1 cellular context compared by ENCODE assay signal in the genomic region with DNA sequence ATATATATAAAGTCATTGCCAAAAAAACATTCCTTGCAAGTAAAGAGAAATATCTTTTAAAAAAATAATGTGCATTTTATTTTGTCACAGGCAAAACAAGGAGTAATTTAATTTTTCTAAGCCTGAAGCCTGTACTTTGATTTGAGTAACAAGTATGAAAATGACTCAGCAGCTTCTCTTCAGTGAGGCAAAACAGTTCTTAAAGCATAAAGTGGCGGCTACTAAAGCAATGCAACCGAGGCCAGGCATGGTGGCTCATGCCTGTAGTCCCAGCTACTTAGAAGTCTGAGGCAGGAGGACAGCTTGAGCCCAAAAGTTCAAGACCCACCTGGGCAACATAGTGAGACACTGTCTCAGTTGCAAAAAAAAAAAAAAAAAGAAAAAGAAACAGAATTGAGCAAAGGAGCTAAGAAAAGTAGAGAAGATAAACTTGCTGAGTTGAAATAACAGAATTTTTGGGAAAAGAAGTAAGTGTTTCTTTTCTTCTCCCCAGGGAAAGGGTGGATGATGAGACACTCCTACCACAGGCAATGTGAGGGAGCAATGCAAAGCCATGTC.
TF ChIP-seq lines count a peak whose summit lies in the region.

No MANE protein-coding gene starts in this region.

TF ChIP-seq in GM12878, 131 proteins besides CTCF, POLR2A, EP300 and RAD21 (continued from another document):
- TF ChIP-seq, protein P1, sequence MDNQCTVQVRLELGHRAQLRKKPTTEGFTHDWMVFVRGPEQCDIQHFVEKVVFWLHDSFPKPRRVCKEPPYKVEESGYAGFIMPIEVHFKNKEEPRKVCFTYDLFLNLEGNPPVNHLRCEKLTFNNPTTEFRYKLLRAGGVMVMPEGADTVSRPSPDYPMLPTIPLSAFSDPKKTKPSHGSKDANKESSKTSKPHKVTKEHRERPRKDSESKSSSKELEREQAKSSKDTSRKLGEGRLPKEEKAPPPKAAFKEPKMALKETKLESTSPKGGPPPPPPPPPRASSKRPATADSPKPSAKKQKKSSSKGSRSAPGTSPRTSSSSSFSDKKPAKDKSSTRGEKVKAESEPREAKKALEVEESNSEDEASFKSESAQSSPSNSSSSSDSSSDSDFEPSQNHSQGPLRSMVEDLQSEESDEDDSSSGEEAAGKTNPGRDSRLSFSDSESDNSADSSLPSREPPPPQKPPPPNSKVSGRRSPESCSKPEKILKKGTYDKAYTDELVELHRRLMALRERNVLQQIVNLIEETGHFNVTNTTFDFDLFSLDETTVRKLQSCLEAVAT (IDR thresholded peaks at IDR 0.05) = no peak
- no peak for TF ChIP-seq BMI1 (IDR thresholded peaks at IDR 0.05; ENCODE audit: borderline replicate concordance)
- TF ChIP-seq, protein P2, sequence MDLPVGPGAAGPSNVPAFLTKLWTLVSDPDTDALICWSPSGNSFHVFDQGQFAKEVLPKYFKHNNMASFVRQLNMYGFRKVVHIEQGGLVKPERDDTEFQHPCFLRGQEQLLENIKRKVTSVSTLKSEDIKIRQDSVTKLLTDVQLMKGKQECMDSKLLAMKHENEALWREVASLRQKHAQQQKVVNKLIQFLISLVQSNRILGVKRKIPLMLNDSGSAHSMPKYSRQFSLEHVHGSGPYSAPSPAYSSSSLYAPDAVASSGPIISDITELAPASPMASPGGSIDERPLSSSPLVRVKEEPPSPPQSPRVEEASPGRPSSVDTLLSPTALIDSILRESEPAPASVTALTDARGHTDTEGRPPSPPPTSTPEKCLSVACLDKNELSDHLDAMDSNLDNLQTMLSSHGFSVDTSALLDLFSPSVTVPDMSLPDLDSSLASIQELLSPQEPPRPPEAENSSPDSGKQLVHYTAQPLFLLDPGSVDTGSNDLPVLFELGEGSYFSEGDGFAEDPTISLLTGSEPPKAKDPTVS (IDR thresholded peaks at IDR 0.05; ENCODE audit: low read depth, low read length) = no peak
- peak; percentile 32; the same call in 1 of the 2 replicates for TF ChIP-seq BACH1 (IDR thresholded peaks at IDR 0.05; ENCODE audit: borderline replicate concordance)
- TF ChIP-seq SRF (IDR thresholded peaks at IDR 0.05; ENCODE audit: low read depth in 2 of 2, low read length in 2 of 2) = no peak
- 0 out of 4 replicates have a peak, but pooled peaks of 1 of the 2 experiments have one; percentile 37 for TF ChIP-seq CEBPB (IDR thresholded peaks at IDR 0.05; ENCODE audit: borderline replicate concordance in 1 of 2, low read depth in 2 of 2, low read length in 2 of 2)
- TF ChIP-seq TCF3 (IDR thresholded peaks at IDR 0.05; ENCODE audit: borderline replicate concordance, insufficient read depth, low read depth, low read length) = no peak
- TF ChIP-seq YY1 (IDR thresholded peaks at IDR 0.05; ENCODE audit: low read depth, low read length) = peak; percentile 76
- no peak for TF ChIP-seq NR2C1 (IDR thresholded peaks at IDR 0.05)
- TF ChIP-seq, protein P3, sequence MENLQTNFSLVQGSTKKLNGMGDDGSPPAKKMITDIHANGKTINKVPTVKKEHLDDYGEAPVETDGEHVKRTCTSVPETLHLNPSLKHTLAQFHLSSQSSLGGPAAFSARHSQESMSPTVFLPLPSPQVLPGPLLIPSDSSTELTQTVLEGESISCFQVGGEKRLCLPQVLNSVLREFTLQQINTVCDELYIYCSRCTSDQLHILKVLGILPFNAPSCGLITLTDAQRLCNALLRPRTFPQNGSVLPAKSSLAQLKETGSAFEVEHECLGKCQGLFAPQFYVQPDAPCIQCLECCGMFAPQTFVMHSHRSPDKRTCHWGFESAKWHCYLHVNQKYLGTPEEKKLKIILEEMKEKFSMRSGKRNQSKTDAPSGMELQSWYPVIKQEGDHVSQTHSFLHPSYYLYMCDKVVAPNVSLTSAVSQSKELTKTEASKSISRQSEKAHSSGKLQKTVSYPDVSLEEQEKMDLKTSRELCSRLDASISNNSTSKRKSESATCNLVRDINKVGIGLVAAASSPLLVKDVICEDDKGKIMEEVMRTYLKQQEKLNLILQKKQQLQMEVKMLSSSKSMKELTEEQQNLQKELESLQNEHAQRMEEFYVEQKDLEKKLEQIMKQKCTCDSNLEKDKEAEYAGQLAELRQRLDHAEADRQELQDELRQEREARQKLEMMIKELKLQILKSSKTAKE (IDR thresholded peaks at IDR 0.05; ENCODE audit: low read depth, poor library complexity, severe bottlenecking) = no peak
- no peak for TF ChIP-seq LARP7 (IDR thresholded peaks at IDR 0.05)
- TF ChIP-seq MEF2A (IDR thresholded peaks at IDR 0.05; ENCODE audit: insufficient read depth, low read depth, low read length) = 0 out of 2 replicates have a peak, but pooled peaks have one; percentile 29
- no peak for TF ChIP-seq POU2F2 (IDR thresholded peaks at IDR 0.05; ENCODE audit: borderline replicate concordance, low read depth, low read length)
- TF ChIP-seq, protein P4, sequence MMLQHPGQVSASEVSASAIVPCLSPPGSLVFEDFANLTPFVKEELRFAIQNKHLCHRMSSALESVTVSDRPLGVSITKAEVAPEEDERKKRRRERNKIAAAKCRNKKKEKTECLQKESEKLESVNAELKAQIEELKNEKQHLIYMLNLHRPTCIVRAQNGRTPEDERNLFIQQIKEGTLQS (IDR thresholded peaks at IDR 0.05; ENCODE audit: borderline replicate concordance, extremely low read depth, low read depth, low read length) = no peak
- TF ChIP-seq, protein P5, sequence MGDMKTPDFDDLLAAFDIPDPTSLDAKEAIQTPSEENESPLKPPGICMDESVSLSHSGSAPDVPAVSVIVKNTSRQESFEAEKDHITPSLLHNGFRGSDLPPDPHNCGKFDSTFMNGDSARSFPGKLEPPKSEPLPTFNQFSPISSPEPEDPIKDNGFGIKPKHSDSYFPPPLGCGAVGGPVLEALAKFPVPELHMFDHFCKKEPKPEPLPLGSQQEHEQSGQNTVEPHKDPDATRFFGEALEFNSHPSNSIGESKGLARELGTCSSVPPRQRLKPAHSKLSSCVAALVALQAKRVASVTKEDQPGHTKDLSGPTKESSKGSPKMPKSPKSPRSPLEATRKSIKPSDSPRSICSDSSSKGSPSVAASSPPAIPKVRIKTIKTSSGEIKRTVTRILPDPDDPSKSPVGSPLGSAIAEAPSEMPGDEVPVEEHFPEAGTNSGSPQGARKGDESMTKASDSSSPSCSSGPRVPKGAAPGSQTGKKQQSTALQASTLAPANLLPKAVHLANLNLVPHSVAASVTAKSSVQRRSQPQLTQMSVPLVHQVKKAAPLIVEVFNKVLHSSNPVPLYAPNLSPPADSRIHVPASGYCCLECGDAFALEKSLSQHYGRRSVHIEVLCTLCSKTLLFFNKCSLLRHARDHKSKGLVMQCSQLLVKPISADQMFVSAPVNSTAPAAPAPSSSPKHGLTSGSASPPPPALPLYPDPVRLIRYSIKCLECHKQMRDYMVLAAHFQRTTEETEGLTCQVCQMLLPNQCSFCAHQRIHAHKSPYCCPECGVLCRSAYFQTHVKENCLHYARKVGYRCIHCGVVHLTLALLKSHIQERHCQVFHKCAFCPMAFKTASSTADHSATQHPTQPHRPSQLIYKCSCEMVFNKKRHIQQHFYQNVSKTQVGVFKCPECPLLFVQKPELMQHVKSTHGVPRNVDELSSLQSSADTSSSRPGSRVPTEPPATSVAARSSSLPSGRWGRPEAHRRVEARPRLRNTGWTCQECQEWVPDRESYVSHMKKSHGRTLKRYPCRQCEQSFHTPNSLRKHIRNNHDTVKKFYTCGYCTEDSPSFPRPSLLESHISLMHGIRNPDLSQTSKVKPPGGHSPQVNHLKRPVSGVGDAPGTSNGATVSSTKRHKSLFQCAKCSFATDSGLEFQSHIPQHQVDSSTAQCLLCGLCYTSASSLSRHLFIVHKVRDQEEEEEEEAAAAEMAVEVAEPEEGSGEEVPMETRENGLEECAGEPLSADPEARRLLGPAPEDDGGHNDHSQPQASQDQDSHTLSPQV (IDR thresholded peaks at IDR 0.05) = no peak
- peak; percentile 72 for TF ChIP-seq DPF2 (IDR thresholded peaks at IDR 0.05)
- 0 out of 2 replicates have a peak, but pooled peaks have one; percentile 19 for TF ChIP-seq BCL11A (IDR thresholded peaks at IDR 0.05; ENCODE audit: low read depth, low read length)
- TF ChIP-seq ZNF622 (IDR thresholded peaks at IDR 0.05) = no peak
- no peak for TF ChIP-seq GATAD2B (conservative IDR thresholded peaks at IDR 0.05; ENCODE audit: low read depth)
- peak; percentile 69; the same call in 1 of the 2 replicates for TF ChIP-seq FOXM1 (IDR thresholded peaks at IDR 0.05; ENCODE audit: low read depth, low read length)
- TF ChIP-seq PAX8 (IDR thresholded peaks at IDR 0.05) = no peak
- no peak for TF ChIP-seq MYB (IDR thresholded peaks at IDR 0.05; ENCODE audit: borderline replicate concordance, low read depth, low read length)
- TF ChIP-seq, protein P6, sequence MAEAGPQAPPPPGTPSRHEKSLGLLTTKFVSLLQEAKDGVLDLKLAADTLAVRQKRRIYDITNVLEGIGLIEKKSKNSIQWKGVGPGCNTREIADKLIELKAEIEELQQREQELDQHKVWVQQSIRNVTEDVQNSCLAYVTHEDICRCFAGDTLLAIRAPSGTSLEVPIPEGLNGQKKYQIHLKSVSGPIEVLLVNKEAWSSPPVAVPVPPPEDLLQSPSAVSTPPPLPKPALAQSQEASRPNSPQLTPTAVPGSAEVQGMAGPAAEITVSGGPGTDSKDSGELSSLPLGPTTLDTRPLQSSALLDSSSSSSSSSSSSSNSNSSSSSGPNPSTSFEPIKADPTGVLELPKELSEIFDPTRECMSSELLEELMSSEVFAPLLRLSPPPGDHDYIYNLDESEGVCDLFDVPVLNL (IDR thresholded peaks at IDR 0.05; ENCODE audit: low read depth, low read length) = no peak
- TF ChIP-seq STAT3 (IDR thresholded peaks at IDR 0.05; ENCODE audit: low read depth, low read length) = no peak
- TF ChIP-seq YBX1 (IDR thresholded peaks at IDR 0.05) = no peak
- peak in 1 of 2 experiments; percentile 35; a peak in 1 of 4 replicates for TF ChIP-seq ETV6 (conservative IDR thresholded peaks at IDR 0.05 in 1 of 2, IDR thresholded peaks at IDR 0.05 in 1 of 2; ENCODE audit: borderline replicate concordance in 1 of 2, low read depth in 1 of 2)
- no peak; the same call in 1 of the 2 replicates for TF ChIP-seq SMC3 (IDR thresholded peaks at IDR 0.05; ENCODE audit: borderline replicate concordance, low read length)
- no peak for TF ChIP-seq SMAD1 (IDR thresholded peaks at IDR 0.05; ENCODE audit: low read depth, partially characterized antibody)
- TF ChIP-seq JUNB (IDR thresholded peaks at IDR 0.05) = peak; percentile 97
- TF ChIP-seq NFIC (IDR thresholded peaks at IDR 0.05; ENCODE audit: low read depth, low read length) = peak; percentile 78
- TF ChIP-seq MTA2 (IDR thresholded peaks at IDR 0.05; ENCODE audit: low read depth) = peak; percentile 57
- TF ChIP-seq, protein P7, sequence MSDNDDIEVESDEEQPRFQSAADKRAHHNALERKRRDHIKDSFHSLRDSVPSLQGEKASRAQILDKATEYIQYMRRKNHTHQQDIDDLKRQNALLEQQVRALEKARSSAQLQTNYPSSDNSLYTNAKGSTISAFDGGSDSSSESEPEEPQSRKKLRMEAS (IDR thresholded peaks at IDR 0.05; ENCODE audit: low read depth, low read length) = no peak
- no peak for TF ChIP-seq RAD51 (IDR thresholded peaks at IDR 0.05)
